27 cellular contexts compared by ENCODE assay signal in genomic region chr2:227615181-227615580, GRCh38. TPM values are rescaled to one million over a fixed set of nuclear protein-coding genes. Genes with fewer than 3 reads are reported as not detected.
"Had no signal": no experiment of that assay in that cellular context is flagged by ENCODE, and none has a peak within 500 bp of the region (broad histone marks: within the 10 kb centered on the region; RNA-seq: fewer than 3 reads in every experiment).

No MANE protein-coding gene starts in this region.

- DNase-seq: dermis blood vessel endothelial cell; dorsolateral prefrontal cortex; effector CD4-positive, alpha-beta T cell; effector memory CD4-positive, alpha-beta T cell; esophagus squamous epithelium; foreskin fibroblast; foreskin melanocyte; gastrocnemius medialis; glutamatergic neuron; head of caudate nucleus; heart right ventricle; hippocampal formation; left cardiac atrium; left lung; left ventricle myocardium superior; lower lobe of right lung; mesenchymal stem cell; midbrain had no signal

- H3K4me3 ChIP-seq: coronary artery, dorsolateral prefrontal cortex, esophagus squamous epithelium, gastrocnemius medialis, heart right ventricle, left lung, lower lobe of right lung had no signal

- H3K27ac ChIP-seq: coronary artery, dorsolateral prefrontal cortex, esophagus squamous epithelium, gastrocnemius medialis, heart right ventricle, left lung, lower lobe of right lung had no signal

- H3K36me3 ChIP-seq: esophagus squamous epithelium, gastrocnemius medialis, heart right ventricle, left lung, lower lobe of right lung had no signal

- H3K4me1 ChIP-seq: esophagus squamous epithelium, gastrocnemius medialis, left lung, lower lobe of right lung had no signal

- H3K9me3 ChIP-seq: esophagus squamous epithelium, gastrocnemius medialis, heart right ventricle, left lung, lower lobe of right lung had no signal

RNA-seq across cellular contexts. Expression of gene SCYGR3, which starts 0.5 kb away (rescaled TPM):
- total RNA-seq: dermis blood vessel endothelial cell, dorsolateral prefrontal cortex, endothelial cell of umbilical vein, epithelial cell of proximal tubule, esophagus squamous epithelium, gastrocnemius medialis, glomerular endothelial cell, heart right ventricle, kidney epithelial cell, left cardiac atrium, left lung, left ventricle myocardium superior, lower lobe of right lung, lung microvascular endothelial cell, mononuclear cell, mucosa of gallbladder had no signal

RNA-seq across cellular contexts. Expression of gene SCYGR4, which starts 2.1 kb away (rescaled TPM):
- total RNA-seq: dermis blood vessel endothelial cell, endothelial cell of umbilical vein, epithelial cell of proximal tubule, esophagus squamous epithelium, gastrocnemius medialis, glomerular endothelial cell, heart right ventricle, kidney epithelial cell, left cardiac atrium, left lung, left ventricle myocardium superior, lower lobe of right lung, lung microvascular endothelial cell, mononuclear cell, mucosa of gallbladder had no signal

RNA-seq across cellular contexts. Expression of gene SCYGR2, which starts 16.5 kb away (rescaled TPM):
- total RNA-seq: dermis blood vessel endothelial cell, dorsolateral prefrontal cortex, endothelial cell of umbilical vein, epithelial cell of proximal tubule, esophagus squamous epithelium, gastrocnemius medialis, glomerular endothelial cell, heart right ventricle, kidney epithelial cell, left cardiac atrium, left lung, left ventricle myocardium superior, lower lobe of right lung, lung microvascular endothelial cell, mononuclear cell, mucosa of gallbladder had no signal

RNA-seq across cellular contexts. Expression of gene SCYGR5, which starts 51.4 kb away (rescaled TPM):
- total RNA-seq: dermis blood vessel endothelial cell, dorsolateral prefrontal cortex, endothelial cell of umbilical vein, epithelial cell of proximal tubule, esophagus squamous epithelium, gastrocnemius medialis, glomerular endothelial cell, heart right ventricle, kidney epithelial cell, left cardiac atrium, left lung, left ventricle myocardium superior, lower leg skin, lower lobe of right lung, lung microvascular endothelial cell, mononuclear cell, mucosa of gallbladder had no signal
